ENCODE assay signal across 12 cellular contexts in genomic region chr9:38311382-38312270, GRCh38.
DNase-seq lines count a peak whose midpoint lies in the region; ATAC-seq and TF ChIP-seq lines count a peak whose summit lies in the region.
"Had no signal": no experiment of that assay in that cellular context is flagged by ENCODE, and none has a peak within 500 bp of the region (broad histone marks: within the 10 kb centered on the region; RNA-seq: fewer than 3 reads in every experiment).

No MANE protein-coding gene starts in this region.

- POLR2A ChIA-PET in naive thymus-derived CD4-positive, alpha-beta T cell (lab: Charles Lee) = no interaction called here

- H3K27ac Mint-ChIP-seq in naive thymus-derived CD4-positive, alpha-beta T cell = no peak overlapping the region
- H3K27ac Mint-ChIP-seq: activated naive CD8-positive, alpha-beta T cell; T-helper 1 cell treated with Interleukin-12 subunit alpha and Interleukin-12 subunit beta and Interleukin-4 antibody, amounts not matched to agents 30 μg/mL and 1 μg/mL, for 36 hours had no signal

- CTCF ChIA-PET in naive thymus-derived CD4-positive, alpha-beta T cell (lab: Charles Lee) = no interaction called here

- peaks cover 0 to 20% (median 19%) of the 10 kb centered on the region in 5 donors for H3K27me3 Mint-ChIP-seq in naive thymus-derived CD4-positive, alpha-beta T cell

- no peaks in the 10 kb centered on the region for H3K4me1 ChIP-seq in naive thymus-derived CD4-positive, alpha-beta T cell (ENCODE audit: control insufficient read depth in 2 of 2, insufficient read depth in 2 of 2, low read length in 2 of 2)

- H3K9me3 Mint-ChIP-seq in naive thymus-derived CD4-positive, alpha-beta T cell = peaks cover 0 to 2% (median 0%) of the 10 kb centered on the region in 11 donors
- H3K9me3 Mint-ChIP-seq: T-helper 1 cell treated with Interleukin-12 subunit alpha and Interleukin-12 subunit beta and Interleukin-4 antibody, amounts not matched to agents 30 μg/mL and 1 μg/mL, for 36 hours had no signal

- no peaks in the 10 kb centered on the region for H3K36me3 ChIP-seq in naive thymus-derived CD4-positive, alpha-beta T cell (ENCODE audit: control insufficient read depth in 2 of 3, insufficient read depth in 3 of 3, low read length in 3 of 3)

- no peak for DNase-seq in Right ventricle myocardium inferior (ENCODE audit: missing footprints)
- DNase-seq in cardiac septum (ENCODE audit: low spot score) = no peak
- peak; percentile 21 for DNase-seq in choroid plexus epithelial cell (ENCODE audit: low read depth)
- DNase-seq in left colon = no peak
- no peak for DNase-seq in NOMO-1 treated with dmso at 0.1 percent for 144 hours (lab: John Stamatoyannopoulos, UW; ENCODE audit: unreplicated experiment)
- no peak for DNase-seq in activated naive CD4-positive, alpha-beta T cell (lab: John Stamatoyannopoulos, UW)
- no peak for DNase-seq in naive thymus-derived CD4-positive, alpha-beta T cell
- DNase-seq: effector CD4-positive, alpha-beta T cell; GDM1 had no signal

- TF ChIP-seq CTCF in choroid plexus epithelial cell (conservative IDR thresholded peaks at IDR 0.05; ENCODE audit: low read depth, low read length) = no peak

- H3K4me1 Mint-ChIP-seq in naive thymus-derived CD4-positive, alpha-beta T cell = no peaks in the 10 kb centered on the region

- H3K27ac ChIP-seq in naive thymus-derived CD4-positive, alpha-beta T cell (ENCODE audit: low read depth, low read length) = no peak overlapping the region

- H3K4me3 Mint-ChIP-seq in naive thymus-derived CD4-positive, alpha-beta T cell = no peak overlapping the region
- H3K4me3 Mint-ChIP-seq: activated naive CD8-positive, alpha-beta T cell; T-helper 1 cell treated with Interleukin-12 subunit alpha and Interleukin-12 subunit beta and Interleukin-4 antibody, amounts not matched to agents 30 μg/mL and 1 μg/mL, for 36 hours had no signal

- no peaks in the 10 kb centered on the region for H3K36me3 Mint-ChIP-seq in naive thymus-derived CD4-positive, alpha-beta T cell
- H3K36me3 Mint-ChIP-seq: activated naive CD8-positive, alpha-beta T cell had no signal

- H3K27me3 ChIP-seq in naive thymus-derived CD4-positive, alpha-beta T cell (ENCODE audit: control insufficient read depth in 2 of 2, insufficient read depth in 2 of 2, low read length in 2 of 2) = no peaks in the 10 kb centered on the region

- peak; percentile 29 for ATAC-seq in Right ventricle myocardium inferior
- ATAC-seq in left colon = peak; percentile 31
- no peak for ATAC-seq in naive thymus-derived CD4-positive, alpha-beta T cell
- ATAC-seq in GM21360 (IDR thresholded peaks at IDR 0.05; ENCODE audit: unreplicated experiment) = no peak

- H3K4me3 ChIP-seq in choroid plexus epithelial cell (ENCODE audit: low read depth, low read length) = no peak overlapping the region
- H3K4me3 ChIP-seq in naive thymus-derived CD4-positive, alpha-beta T cell (ENCODE audit: low read length) = no peak overlapping the region

- intact Hi-C loops in Right ventricle myocardium inferior (cut with DNase I) = no loop called here
- intact Hi-C loops in cardiac septum (cut with DNase I) = loop anchor here (5.0 kb wide), 1 partner anchor 51 kb away; no protein-coding TSS in a partner anchor
- intact Hi-C loops in left colon (cut with DNase I, micrococcal nuclease) = no loop called here
- intact Hi-C loops in naive thymus-derived CD4-positive, alpha-beta T cell (cut with micrococcal nuclease) = no loop called here

- no peaks in the 10 kb centered on the region for H3K9me3 ChIP-seq in naive thymus-derived CD4-positive, alpha-beta T cell (ENCODE audit: control insufficient read depth in 2 of 3, low read length in 3 of 3)

Comparison
In these comparisons a context has a peak if more than half of its experiments do, and no peak if none do; other contexts are left out.
1. ATAC-seq: peak in Right ventricle myocardium inferior (single experiment) and left colon (single experiment); none in naive thymus-derived CD4-positive, alpha-beta T cell (single experiment) and GM21360 (single experiment).